1 cellular context compared by ENCODE assay signal in genomic region chr20:56336709-56337108, GRCh38. TPM values are rescaled to one million over a fixed set of nuclear protein-coding genes. Genes with fewer than 3 reads are reported as not detected.
"Had no signal": no experiment of that assay in that cellular context is flagged by ENCODE, and none has a peak within 500 bp of the region (broad histone marks: within the 10 kb centered on the region; RNA-seq: fewer than 3 reads in every experiment).

No MANE protein-coding gene starts in this region.

RNA-seq across cellular contexts. Expression of gene AURKA, which starts 55.3 kb away (rescaled TPM):
- total RNA-seq: ascending aorta had no signal
